17 cellular contexts compared by ENCODE assay signal in genomic region chr13:49466240-49466914, GRCh38.
"Had no signal": no experiment of that assay in that cellular context is flagged by ENCODE, and none has a peak within 500 bp of the region (broad histone marks: within the 10 kb centered on the region; RNA-seq: fewer than 3 reads in every experiment).

No MANE protein-coding gene starts in this region.

- H3K27ac Mint-ChIP-seq: activated naive CD4-positive, alpha-beta T cell treated with anti-CD3 and anti-CD28 coated beads, Interleukin-2, amount 50 U/mL, for 24 hours; activated T-helper 17 cell treated with anti-CD3 and anti-CD28 coated beads, Interleukin-2, amount 50 U/mL, for 72 hours had no signal

- H3K9me3 ChIP-seq: gastrocnemius medialis, SK-N-SH had no signal

- H2AFZ ChIP-seq: parathyroid adenoma had no signal

- ATAC-seq: activated T-helper 17 cell treated with anti-CD3 and anti-CD28 coated beads, Interleukin-2, amount 50 U/mL, for 72 hours; gastrocnemius medialis had no signal

- H3K9me3 Mint-ChIP-seq: activated naive CD4-positive, alpha-beta T cell treated with anti-CD3 and anti-CD28 coated beads, Interleukin-2, amount 50 U/mL, for 24 hours; activated T-helper 17 cell treated with anti-CD3 and anti-CD28 coated beads, Interleukin-2, amount 50 U/mL, for 72 hours had no signal

- H3K79me2 ChIP-seq: parathyroid adenoma had no signal

- H3K4me3 ChIP-seq: coronary artery, gastrocnemius medialis, left ventricle myocardium inferior, right atrium auricular region had no signal

- H3K9ac ChIP-seq: parathyroid adenoma, SK-N-SH had no signal

- H3K4me2 ChIP-seq: SK-N-SH had no signal

- H3K27me3 ChIP-seq: gastrocnemius medialis, right atrium auricular region had no signal

- H3K4me3 Mint-ChIP-seq: activated naive CD4-positive, alpha-beta T cell treated with anti-CD3 and anti-CD28 coated beads, Interleukin-2, amount 50 U/mL, for 24 hours; activated T-helper 17 cell treated with anti-CD3 and anti-CD28 coated beads, Interleukin-2, amount 50 U/mL, for 72 hours had no signal

- H3K27ac ChIP-seq: coronary artery, gastrocnemius medialis, left ventricle myocardium inferior, parathyroid adenoma, right atrium auricular region had no signal

- H3K4me1 ChIP-seq: gastrocnemius medialis, parathyroid adenoma, right atrium auricular region had no signal

- DNase-seq: activated CD4-positive, alpha-beta T cell treated with anti-CD3 and anti-CD28 coated beads, Interleukin-2, amount 50 U/mL, for 1 hour; activated T-cell treated with anti-CD3 and anti-CD28 coated beads for 4 hours; central memory CD4-positive, alpha-beta T cell; effector CD8-positive, alpha-beta T cell; gastrocnemius medialis; hypothalamus; left ventricle myocardium inferior; SK-N-SH; stimulated activated CD4-positive, alpha-beta T cell treated with anti-CD3 and anti-CD28 coated beads, Interleukin-2, amount 100 ng/mL, for 24 hours; stimulated activated naive CD4-positive, alpha-beta T cell; substantia nigra; trophoblast cell had no signal

- H3K27me3 Mint-ChIP-seq: activated naive CD4-positive, alpha-beta T cell treated with anti-CD3 and anti-CD28 coated beads, Interleukin-2, amount 50 U/mL, for 24 hours; activated T-helper 17 cell treated with anti-CD3 and anti-CD28 coated beads, Interleukin-2, amount 50 U/mL, for 72 hours had no signal

- H3K4me1 Mint-ChIP-seq: activated naive CD4-positive, alpha-beta T cell treated with anti-CD3 and anti-CD28 coated beads, Interleukin-2, amount 50 U/mL, for 24 hours; activated T-helper 17 cell treated with anti-CD3 and anti-CD28 coated beads, Interleukin-2, amount 50 U/mL, for 72 hours had no signal
